In genomic region chr2:190446193-190446592, GRCh38 we compare ENCODE assay signal across 1 cellular context.
TF ChIP-seq lines count a peak whose summit lies in the region.

No MANE protein-coding gene starts in this region.

TF ChIP-seq in GM23338, 12 proteins besides CTCF, POLR2A, EP300 and RAD21:
- TF ChIP-seq ZNF462 (CRISPR knock-in tag; IDR thresholded peaks at IDR 0.05) (no peak), JUNB (IDR thresholded peaks at IDR 0.05; ENCODE audit: unreplicated experiment) (no peak), ZNF114 (CRISPR knock-in tag; IDR thresholded peaks at IDR 0.05) (no peak), CREB1 (CRISPR knock-in tag; IDR thresholded peaks at IDR 0.05; ENCODE audit: low read depth) (no peak), NANOG (IDR thresholded peaks at IDR 0.05; ENCODE audit: borderline replicate concordance) (no peak), EZH2phosphoT487 (IDR thresholded peaks at IDR 0.05; ENCODE audit: unreplicated experiment) (no peak), EZH2 (IDR thresholded peaks at IDR 0.05; ENCODE audit: low read depth, unreplicated experiment) (no peak), ZNF331 (CRISPR knock-in tag; IDR thresholded peaks at IDR 0.05; ENCODE audit: low read depth) (no peak), STAT1 (IDR thresholded peaks at IDR 0.05; ENCODE audit: unreplicated experiment) (no peak), ETS1 (IDR thresholded peaks at IDR 0.05) (no peak), REST (IDR thresholded peaks at IDR 0.05; ENCODE audit: unreplicated experiment) (no peak), POLR2AphosphoS5 (IDR thresholded peaks at IDR 0.05; ENCODE audit: low read depth) (no peak)
